Comparison of ENCODE assay signal across 20 cellular contexts in genomic region chr1:67394548-67394947, GRCh38. TPM values are rescaled to one million over a fixed set of nuclear protein-coding genes. Genes with fewer than 3 reads are reported as not detected.
A peak's percentile ranks its signal among the peaks of the same experiment; 100 is the strongest.
DNase-seq lines count a peak whose midpoint lies in the region; ATAC-seq and TF ChIP-seq lines count a peak whose summit lies in the region.
"Had no signal": no experiment of that assay in that cellular context is flagged by ENCODE, and none has a peak within 500 bp of the region (broad histone marks: within the 10 kb centered on the region; RNA-seq: fewer than 3 reads in every experiment).

No MANE protein-coding gene starts in this region.

- intact Hi-C loops in natural killer cell (cut with micrococcal nuclease): no loop called here
- intact Hi-C loops in psoas muscle (cut with DNase I): no loop called here

- H3K9me3 ChIP-seq in psoas muscle: no peaks in the 10 kb centered on the region
- H3K9me3 ChIP-seq: A549 had no signal

- H3K4me1 Mint-ChIP-seq in activated CD4-positive, alpha-beta T cell treated with anti-CD3 and anti-CD28 coated beads, Interleukin-2, amount 10 ng/mL, durations not matched to agents 7 days and 5 days: peaks cover 5% of the 10 kb centered on the region
- peaks cover 31 to 42% of the 10 kb centered on the region in 2 donors for H3K4me1 Mint-ChIP-seq in natural killer cell treated with Interleukin-12 subunit alpha and Interleukin-12 subunit beta and Interleukin-15 and Interleukin-18, amount 100 ng/mL, for 72 hours (ENCODE audit: low read depth in 2 of 2)
- peaks cover 13 to 17% of the 10 kb centered on the region in 2 donors for H3K4me1 Mint-ChIP-seq in natural killer cell
- H3K4me1 Mint-ChIP-seq: CD4-positive, alpha-beta memory T cell had no signal

- no peaks in the 10 kb centered on the region for H3K27me3 ChIP-seq in psoas muscle (ENCODE audit: insufficient read depth in 3 of 3, low read length in 2 of 3)

- DNase-seq in activated CD4-positive, alpha-beta T cell treated with anti-CD3 and anti-CD28 coated beads, Interleukin-2, amount 10 ng/mL, durations not matched to agents 7 days and 5 days: no peak
- no peak for DNase-seq in activated CD4-positive, alpha-beta T cell treated with anti-CD3 and anti-CD28 coated beads, Interleukin-2, amount 50 U/mL, for 48 hours
- DNase-seq in natural killer cell treated with Interleukin-12 subunit alpha and Interleukin-12 subunit beta and Interleukin-15 and Interleukin-18, amount 100 ng/mL, for 72 hours (ENCODE audit: low spot score): no peak
- DNase-seq in natural killer cell (no peak), psoas muscle (no peak), NCI-H2171 (lab: John Stamatoyannopoulos, UW) (no peak)
- DNase-seq: 8988T; ACHN; AML-193; Calu3; CD4-positive, alpha-beta memory T cell; COR-L47; DMS53; DMS79 treated with DMSO at 0.1 percent for 48 hours; GF-D8; H9 had no signal

- 41 to 67% (median 42%) methylated on average over 4 of the region's 4 CpGs for WGBS in psoas muscle, 3 donors

- TF ChIP-seq CTCF in natural killer cell (IDR thresholded peaks at IDR 0.05) (no peak), psoas muscle (IDR thresholded peaks at IDR 0.05) (no peak)

- H3K9me3 Mint-ChIP-seq in activated CD4-positive, alpha-beta T cell treated with anti-CD3 and anti-CD28 coated beads, Interleukin-2, amount 10 ng/mL, durations not matched to agents 7 days and 5 days: no peaks in the 10 kb centered on the region
- H3K9me3 Mint-ChIP-seq in natural killer cell treated with Interleukin-12 subunit alpha and Interleukin-12 subunit beta and Interleukin-15 and Interleukin-18, amount 100 ng/mL, for 72 hours: no peaks in the 10 kb centered on the region
- no peaks in the 10 kb centered on the region for H3K9me3 Mint-ChIP-seq in natural killer cell
- H3K9me3 Mint-ChIP-seq: H9 had no signal

- peak overlapping the region; percentile 25 for H3K27ac Mint-ChIP-seq in activated CD4-positive, alpha-beta T cell treated with anti-CD3 and anti-CD28 coated beads, Interleukin-2, amount 10 ng/mL, durations not matched to agents 7 days and 5 days
- peak overlapping the region; percentile 29 to 52 for H3K27ac Mint-ChIP-seq in natural killer cell treated with Interleukin-12 subunit alpha and Interleukin-12 subunit beta and Interleukin-15 and Interleukin-18, amount 100 ng/mL, for 72 hours
- peak overlapping the region in 1 of 2 donors; percentile 8 for H3K27ac Mint-ChIP-seq in natural killer cell
- H3K27ac Mint-ChIP-seq: H9 had no signal

- H3K4me3 ChIP-seq in psoas muscle: no peak overlapping the region
- H3K4me3 ChIP-seq: A549, GM23248 had no signal

- peak overlapping the region; percentile 78 for H3K27ac ChIP-seq in psoas muscle
- H3K27ac ChIP-seq: A549, GM23248 had no signal

- no peak for ATAC-seq in natural killer cell treated with Interleukin-12 subunit alpha and Interleukin-12 subunit beta and Interleukin-15 and Interleukin-18, amount 100 ng/mL, for 72 hours
- no peak for ATAC-seq in natural killer cell
- peak; percentile 39 to 54 (median 49) for ATAC-seq in psoas muscle
- no peak for ATAC-seq in GM19467 (IDR thresholded peaks at IDR 0.05; ENCODE audit: unreplicated experiment)
- ATAC-seq: A549, HCT116 had no signal

- H3K36me3 Mint-ChIP-seq in activated CD4-positive, alpha-beta T cell treated with anti-CD3 and anti-CD28 coated beads, Interleukin-2, amount 10 ng/mL, durations not matched to agents 7 days and 5 days (ENCODE audit: low read depth): peaks cover 64% of the 10 kb centered on the region
- peaks cover 52% of the 10 kb centered on the region for H3K36me3 Mint-ChIP-seq in natural killer cell treated with Interleukin-12 subunit alpha and Interleukin-12 subunit beta and Interleukin-15 and Interleukin-18, amount 100 ng/mL, for 72 hours
- H3K36me3 Mint-ChIP-seq in natural killer cell: peaks cover 30% of the 10 kb centered on the region

- H3K4me3 Mint-ChIP-seq in activated CD4-positive, alpha-beta T cell treated with anti-CD3 and anti-CD28 coated beads, Interleukin-2, amount 10 ng/mL, durations not matched to agents 7 days and 5 days: no peak overlapping the region
- H3K4me3 Mint-ChIP-seq in natural killer cell treated with Interleukin-12 subunit alpha and Interleukin-12 subunit beta and Interleukin-15 and Interleukin-18, amount 100 ng/mL, for 72 hours: no peak overlapping the region
- no peak overlapping the region for H3K4me3 Mint-ChIP-seq in natural killer cell
- H3K4me3 Mint-ChIP-seq: CD4-positive, alpha-beta memory T cell; H9 had no signal

- peaks cover 25% of the 10 kb centered on the region for H3K4me1 ChIP-seq in psoas muscle
- H3K4me1 ChIP-seq: A549 had no signal

- H3K27me3 Mint-ChIP-seq in activated CD4-positive, alpha-beta T cell treated with anti-CD3 and anti-CD28 coated beads, Interleukin-2, amount 10 ng/mL, durations not matched to agents 7 days and 5 days: no peaks in the 10 kb centered on the region
- H3K27me3 Mint-ChIP-seq in natural killer cell treated with Interleukin-12 subunit alpha and Interleukin-12 subunit beta and Interleukin-15 and Interleukin-18, amount 100 ng/mL, for 72 hours: no peaks in the 10 kb centered on the region
- H3K27me3 Mint-ChIP-seq in natural killer cell (ENCODE audit: low read depth in 2 of 2): no peaks in the 10 kb centered on the region
- H3K27me3 Mint-ChIP-seq: CD4-positive, alpha-beta memory T cell had no signal

- POLR2A ChIA-PET in activated CD4-positive, alpha-beta T cell treated with anti-CD3 and anti-CD28 coated beads, Interleukin-2, amount 10 ng/mL, durations not matched to agents 7 days and 5 days (lab: Charles Lee): no interaction called here

- peaks cover 0 to 34% of the 10 kb centered on the region in 2 donors for H3K36me3 ChIP-seq in psoas muscle (ENCODE audit: insufficient read depth in 1 of 2, low read depth in 1 of 2)

- CTCF ChIA-PET in activated CD4-positive, alpha-beta T cell treated with anti-CD3 and anti-CD28 coated beads, Interleukin-2, amount 10 ng/mL, durations not matched to agents 7 days and 5 days (lab: Charles Lee): no interaction called here

RNA-seq across cellular contexts. Expression of gene SERBP1, which starts 35.7 kb away (rescaled TPM):
- 100 to 1,000 TPM; 245 to 253 TPM for total RNA-seq in activated CD4-positive, alpha-beta T cell treated with anti-CD3 and anti-CD28 coated beads, Interleukin-2, amount 10 ng/mL, durations not matched to agents 7 days and 5 days
- total RNA-seq in natural killer cell treated with Interleukin-12 subunit alpha and Interleukin-12 subunit beta and Interleukin-15 and Interleukin-18, amount 100 ng/mL, for 72 hours: 100 to 1,000 TPM; 319 to 328 TPM
- 100 to 1,000 TPM; 137 to 183 (median 149) TPM for total RNA-seq in natural killer cell
- 100 to 1,000 TPM; 197 to 289 (median 216) TPM for total RNA-seq in psoas muscle
- 100 to 1,000 TPM; 189 to 299 (median 277) TPM for polyA plus RNA-seq in psoas muscle

Comparison
In these comparisons a context has a peak if more than half of its experiments do, and no peak if none do; other contexts are left out.
1. ATAC-seq: peak in psoas muscle (4 of 4); none in natural killer cell treated with Interleukin-12 subunit alpha and Interleukin-12 subunit beta and Interleukin-15 and Interleukin-18, amount 100 ng/mL, for 72 hours (0 of 2), natural killer cell (0 of 3) and GM19467 (single experiment).